17 cellular contexts compared by ENCODE assay signal in the genomic region with DNA sequence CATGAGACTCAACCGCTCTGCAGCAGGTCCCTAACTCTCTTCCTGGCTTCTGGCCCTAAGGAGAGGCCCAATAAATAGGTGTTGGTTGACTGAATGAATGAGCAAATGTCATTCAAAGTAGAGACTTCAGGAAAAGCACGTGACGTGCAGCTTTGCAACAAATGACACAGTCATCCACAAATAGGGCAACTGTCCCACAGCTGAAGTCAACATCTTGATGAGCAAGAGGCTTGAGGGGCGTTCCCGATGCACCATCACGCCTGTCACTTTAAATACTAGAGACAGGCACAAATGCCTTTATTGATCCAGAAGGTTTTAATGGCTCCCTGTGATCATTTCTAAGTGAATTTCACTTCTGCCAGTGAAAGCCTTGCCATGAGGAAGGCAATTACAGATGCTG. TPM values are rescaled to one million over a fixed set of nuclear protein-coding genes. Genes with fewer than 3 reads are reported as not detected.
DNase-seq lines count a peak whose midpoint lies in the region; ATAC-seq and TF ChIP-seq lines count a peak whose summit lies in the region.
"Had no signal": no experiment of that assay in that cellular context is flagged by ENCODE, and none has a peak within 500 bp of the region (broad histone marks: within the 10 kb centered on the region; RNA-seq: fewer than 3 reads in every experiment).

No MANE protein-coding gene starts in this region.

- H3K4me1 ChIP-seq in Karpas-422 (ENCODE audit: low read length) = peaks cover 62% of the 10 kb centered on the region
- H3K4me1 ChIP-seq in right cardiac atrium (ENCODE audit: control insufficient read depth, insufficient read depth, low read length) = peaks cover 28% of the 10 kb centered on the region
- peaks cover 26 to 58% of the 10 kb centered on the region in 2 donors for H3K4me1 ChIP-seq in gastrocnemius medialis
- H3K4me1 ChIP-seq: HAP-1 had no signal

- no peak for TF ChIP-seq CTCF in gastrocnemius medialis (IDR thresholded peaks at IDR 0.05 in 4 of 5, conservative IDR thresholded peaks at IDR 0.05 in 1 of 5)

- H3K27me3 ChIP-seq in Karpas-422 (ENCODE audit: low read length) = no peaks in the 10 kb centered on the region
- H3K27me3 ChIP-seq in right cardiac atrium (ENCODE audit: control insufficient read depth, insufficient read depth) = no peaks in the 10 kb centered on the region
- H3K27me3 ChIP-seq in gastrocnemius medialis = no peaks in the 10 kb centered on the region

- intact Hi-C loops in right cardiac atrium (cut with DNase I) = no loop called here
- intact Hi-C loops in gastrocnemius medialis (cut with DNase I; ENCODE audit: low total_unique reads) = no loop called here

- TF ChIP-seq POLR2A in gastrocnemius medialis (IDR thresholded peaks at IDR 0.05) = no peak

- peak overlapping the region; percentile 30 for H3K4me2 ChIP-seq in Karpas-422 (ENCODE audit: low read depth, low read length, poor library complexity, severe bottlenecking)

- DNase-seq in activated effector memory CD4-positive, alpha-beta T cell treated with anti-CD3 and anti-CD28 coated beads, Interleukin-2, amount 50 U/mL, for 16 hours = peak; percentile 28
- no peak for DNase-seq in activated effector memory CD4-positive, alpha-beta T cell treated with Interleukin-2 at 50 U/mL for 16 hours
- no peak for DNase-seq in Karpas-422
- DNase-seq in right cardiac atrium = peak in 2 of 3 donors; percentile 5
- no peak for DNase-seq in gastrocnemius medialis
- DNase-seq in GM03348 (ENCODE audit: low spot score) = no peak
- DNase-seq in activated CD8-positive, alpha-beta memory T cell treated with anti-CD3 and anti-CD28 coated beads, Interleukin-2, amount 50 U/mL, for 48 hours = no peak
- DNase-seq: DMS79 treated with DMSO at 0.1 percent for 48 hours, NCI-H1105 treated with DMSO at 0.1 percent for 48 hours, NCI-H1694, NCI-H2081 treated with DMSO at 0.1 percent for 48 hours, NCI-H510A, NCI-H774, SHP77 treated with DMSO at 0.1 percent for 48 hours had no signal

- no peak overlapping the region for H3K4me3 ChIP-seq in Karpas-422 (ENCODE audit: low read length)
- H3K4me3 ChIP-seq in right cardiac atrium (ENCODE audit: low read length) = no peak overlapping the region
- H3K4me3 ChIP-seq in gastrocnemius medialis = no peak overlapping the region
- H3K4me3 ChIP-seq: HAP-1 had no signal

- peak overlapping the region; percentile 82 for H3K27ac ChIP-seq in Karpas-422 (ENCODE audit: low read length)
- peak overlapping the region; percentile 65 for H3K27ac ChIP-seq in right cardiac atrium (ENCODE audit: low read length)
- peak overlapping the region in 3 of 4 donors; percentile 29 to 89 (median 71) for H3K27ac ChIP-seq in gastrocnemius medialis
- H3K27ac ChIP-seq: 22Rv1 had no signal

- no peaks in the 10 kb centered on the region for H3K9me3 ChIP-seq in Karpas-422 (ENCODE audit: low read length)
- no peaks in the 10 kb centered on the region for H3K9me3 ChIP-seq in right cardiac atrium (ENCODE audit: control insufficient read depth, low read length)
- no peaks in the 10 kb centered on the region for H3K9me3 ChIP-seq in gastrocnemius medialis
- H3K9me3 ChIP-seq: HAP-1 had no signal

- H3K9ac ChIP-seq in Karpas-422 (ENCODE audit: low read length) = no peak overlapping the region

- H2AFZ ChIP-seq in Karpas-422 (ENCODE audit: low read length) = no peak overlapping the region

- H4K20me1 ChIP-seq in Karpas-422 (ENCODE audit: insufficient read depth, low read depth, low read length) = no peaks in the 10 kb centered on the region

- WGBS in right cardiac atrium = 74% methylated on average over 6 of the region's 6 CpGs

- H3K9me2 ChIP-seq in Karpas-422 (replicated peaks; ENCODE audit: insufficient read depth, low read length) = no peaks in the 10 kb centered on the region

- H3K36me3 ChIP-seq in Karpas-422 (ENCODE audit: insufficient read depth, low read length) (peaks cover 44% of the 10 kb centered on the region), gastrocnemius medialis (peaks cover 0 to 23% of the 10 kb centered on the region in 2 donors)
- H3K36me3 ChIP-seq: HAP-1 had no signal

- no peak for ATAC-seq in right cardiac atrium
- ATAC-seq in gastrocnemius medialis = no peak
- no peak for ATAC-seq in HG03378 (IDR thresholded peaks at IDR 0.05; ENCODE audit: unreplicated experiment)

- in situ Hi-C loops in gastrocnemius medialis (cut with MboI; ENCODE audit: low sequenced_read_pairs in 4 of 4) = no loop called here

- H3K79me2 ChIP-seq in Karpas-422 (ENCODE audit: low read length) = peaks cover 65% of the 10 kb centered on the region

RNA-seq across cellular contexts. Expression of a gene that starts 43.6 kb away (rescaled TPM):
- 20.1 and 25.5 TPM in 2 replicates for total RNA-seq in Karpas-422 (2014; rRNA removed; shearing (Covaris generic); ENCODE audit: low replicate concordance)
- total RNA-seq in right cardiac atrium = 10 to 100 TPM; 20.2 to 47.1 (median 34.1) TPM
- polyA plus RNA-seq in right cardiac atrium = 38.2 TPM
- 10 to 100 TPM; 22.9 to 37.5 (median 30.1) TPM for total RNA-seq in gastrocnemius medialis

Comparison
In these comparisons a context has a peak if more than half of its experiments do, and no peak if none do; other contexts are left out.
1. DNase-seq: peak in activated effector memory CD4-positive, alpha-beta T cell treated with anti-CD3 and anti-CD28 coated beads, Interleukin-2, amount 50 U/mL, for 16 hours (single experiment) and right cardiac atrium (2 of 3); none in activated effector memory CD4-positive, alpha-beta T cell treated with Interleukin-2 at 50 U/mL for 16 hours (single experiment), Karpas-422 (single experiment), gastrocnemius medialis (0 of 2), GM03348 (single experiment) and activated CD8-positive, alpha-beta memory T cell treated with anti-CD3 and anti-CD28 coated beads, Interleukin-2, amount 50 U/mL, for 48 hours (single experiment).
2. Peak in every context shown above with its lines, with median percentiles within 50 percentile points of each other: H3K27ac ChIP-seq.